Comparison of ENCODE assay signal across 1 cellular context in genomic region chr11:18668131-18668530, GRCh38.
TF ChIP-seq lines count a peak whose summit lies in the region.

No MANE protein-coding gene starts in this region.

TF ChIP-seq in GM23338, 12 proteins besides CTCF, POLR2A, EP300 and RAD21:
- no peak for TF ChIP-seq POLR2AphosphoS5 (IDR thresholded peaks at IDR 0.05; ENCODE audit: low read depth)
- no peak for TF ChIP-seq STAT1 (IDR thresholded peaks at IDR 0.05; ENCODE audit: unreplicated experiment)
- TF ChIP-seq ZNF331 (CRISPR knock-in tag; IDR thresholded peaks at IDR 0.05; ENCODE audit: low read depth), result no peak
- no peak for TF ChIP-seq JUNB (IDR thresholded peaks at IDR 0.05; ENCODE audit: unreplicated experiment)
- no peak for TF ChIP-seq NANOG (IDR thresholded peaks at IDR 0.05; ENCODE audit: borderline replicate concordance)
- TF ChIP-seq EZH2 (IDR thresholded peaks at IDR 0.05; ENCODE audit: low read depth, unreplicated experiment), result no peak
- TF ChIP-seq ZNF114 (CRISPR knock-in tag; IDR thresholded peaks at IDR 0.05), result no peak
- no peak for TF ChIP-seq ZNF462 (CRISPR knock-in tag; IDR thresholded peaks at IDR 0.05)
- TF ChIP-seq ETS1 (IDR thresholded peaks at IDR 0.05), result no peak
- TF ChIP-seq REST (IDR thresholded peaks at IDR 0.05; ENCODE audit: unreplicated experiment), result no peak
- no peak for TF ChIP-seq CREB1 (CRISPR knock-in tag; IDR thresholded peaks at IDR 0.05; ENCODE audit: low read depth)
